In the genomic region with DNA sequence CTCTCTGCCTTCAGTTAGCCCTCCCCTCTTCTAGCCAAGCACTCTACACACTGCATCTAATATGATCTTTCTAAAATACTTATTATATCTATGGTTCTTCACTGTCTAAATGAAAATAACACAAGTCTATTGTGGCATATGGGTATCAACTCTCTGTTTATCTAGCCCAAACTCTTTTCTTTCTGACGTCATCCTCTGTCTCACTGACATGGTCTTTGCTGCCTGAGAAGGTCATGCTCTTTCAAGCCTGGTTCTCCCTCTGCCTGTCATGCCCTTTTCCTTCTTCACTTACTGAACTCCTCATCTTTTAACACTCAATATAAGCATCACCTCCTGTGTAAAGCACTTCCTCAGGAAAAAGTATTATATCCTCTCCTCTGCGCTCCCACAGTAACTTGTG, we compare ENCODE assay signal across 27 cellular contexts.
"Had no signal": no experiment of that assay in that cellular context is flagged by ENCODE, and none has a peak within 500 bp of the region (broad histone marks: within the 10 kb centered on the region; RNA-seq: fewer than 3 reads in every experiment).

No MANE protein-coding gene starts in this region.

- H3K27me3 ChIP-seq: colonic mucosa, esophagus muscularis mucosa, esophagus squamous epithelium, foreskin keratinocyte, gastrocnemius medialis, gastroesophageal sphincter, heart left ventricle, heart right ventricle had no signal

- FAIRE-seq: endometrium, endothelial cell of umbilical vein, frontal cortex had no signal

- H3K4me1 ChIP-seq: colonic mucosa, esophagus muscularis mucosa, esophagus squamous epithelium, foreskin keratinocyte, gastrocnemius medialis, gastroesophageal sphincter, heart left ventricle, heart right ventricle had no signal

- H3K36me3 ChIP-seq: colonic mucosa, esophagus muscularis mucosa, esophagus squamous epithelium, gastrocnemius medialis, gastroesophageal sphincter, heart left ventricle, heart right ventricle had no signal

- DNase-seq: colonic mucosa; cortex of kidney; dermis blood vessel endothelial cell; dorsolateral prefrontal cortex; effector CD4-positive, alpha-beta T cell; effector CD8-positive, alpha-beta T cell; effector memory CD4-positive, alpha-beta T cell; effector memory CD8-positive, alpha-beta T cell; endodermal cell; erythroblast; esophagus squamous epithelium; foreskin fibroblast; foreskin keratinocyte; foreskin melanocyte; gastrocnemius medialis; glutamatergic neuron; head of caudate nucleus; heart left ventricle; heart right ventricle had no signal

- H3K4me3 ChIP-seq: colonic mucosa, coronary artery, dorsolateral prefrontal cortex, esophagus muscularis mucosa, esophagus squamous epithelium, gastrocnemius medialis, gastroesophageal sphincter, heart left ventricle, heart right ventricle had no signal

- H3K9me3 ChIP-seq: colonic mucosa, esophagus muscularis mucosa, esophagus squamous epithelium, gastrocnemius medialis, gastroesophageal sphincter, heart left ventricle had no signal

- H3K27ac ChIP-seq: colonic mucosa, coronary artery, dorsolateral prefrontal cortex, epithelial cell of prostate, esophagus muscularis mucosa, esophagus squamous epithelium, foreskin keratinocyte, gastrocnemius medialis, gastroesophageal sphincter, heart left ventricle, heart right ventricle had no signal

- ATAC-seq: effector memory CD8-positive, alpha-beta T cell; esophagus mucosa; foreskin keratinocyte; gastrocnemius medialis; gastroesophageal sphincter; heart left ventricle; heart right ventricle had no signal
